In genomic region chr1:44848456-44849181, GRCh38 we compare ENCODE assay signal across 27 cellular contexts. TPM values are rescaled to one million over a fixed set of nuclear protein-coding genes. Genes with fewer than 3 reads are reported as not detected.
DNase-seq lines count a peak whose midpoint lies in the region; ATAC-seq and TF ChIP-seq lines count a peak whose summit lies in the region.
"Had no signal": no experiment of that assay in that cellular context is flagged by ENCODE, and none has a peak within 500 bp of the region (broad histone marks: within the 10 kb centered on the region; RNA-seq: fewer than 3 reads in every experiment).

No MANE protein-coding gene starts in this region.

- H3K36me3 ChIP-seq in hepatocyte (replicated peaks; ENCODE audit: insufficient read depth, low read depth): no peaks in the 10 kb centered on the region
- H3K36me3 ChIP-seq: neural progenitor cell had no signal

- no peak overlapping the region for H3K4me3 ChIP-seq in hepatocyte
- H3K4me3 ChIP-seq: A549, esophagus squamous epithelium, heart right ventricle, K562, neural progenitor cell had no signal

- no peaks in the 10 kb centered on the region for H3K9me2 ChIP-seq in hepatocyte (replicated peaks; ENCODE audit: insufficient read depth)

- CTCF ChIA-PET in activated naive CD4-positive, alpha-beta T cell treated with anti-CD3 and anti-CD28 coated beads for 36 hours (lab: Charles Lee): interaction anchor here (0.6 to 1.2 kb wide), 3 partner anchors 12 to 34 kb away, joined by 4 to 7 read pairs (median 5); no protein-coding TSS in a partner anchor

- H3K4me2 ChIP-seq in hepatocyte: no peak overlapping the region
- H3K4me2 ChIP-seq: A549, neural progenitor cell had no signal

- intact Hi-C loops in activated naive CD4-positive, alpha-beta T cell treated with anti-CD3 and anti-CD28 coated beads for 36 hours (cut with micrococcal nuclease): no loop called here

- H3K36me3 Mint-ChIP-seq in activated naive CD4-positive, alpha-beta T cell treated with anti-CD3 and anti-CD28 coated beads for 36 hours (ENCODE audit: low read depth): peaks cover 39% of the 10 kb centered on the region
- peaks cover 6 to 17% of the 10 kb centered on the region in 2 donors for H3K36me3 Mint-ChIP-seq in activated naive CD4-positive, alpha-beta T cell treated with anti-CD3 and anti-CD28 coated beads, Interleukin-2, amount 50 U/mL, for 72 hours
- H3K36me3 Mint-ChIP-seq: WTC11 had no signal

- peaks cover 14% of the 10 kb centered on the region for H3K4me1 Mint-ChIP-seq in activated naive CD4-positive, alpha-beta T cell treated with anti-CD3 and anti-CD28 coated beads for 36 hours (ENCODE audit: low read depth)
- H3K4me1 Mint-ChIP-seq: CD14-positive monocyte had no signal

- H3K9me3 ChIP-seq in hepatocyte (ENCODE audit: low read depth): no peaks in the 10 kb centered on the region
- H3K9me3 ChIP-seq: A549, esophagus squamous epithelium, heart right ventricle had no signal

- H3K4me1 ChIP-seq in hepatocyte (ENCODE audit: insufficient read depth): peaks cover 4% of the 10 kb centered on the region
- H3K4me1 ChIP-seq: A549 had no signal

- 86% methylated on average over 7 of the region's 7 CpGs for WGBS in hepatocyte (ENCODE audit: low lambda C conversion rate, missing lambda C conversion rate)

- no peak for ATAC-seq in activated naive CD4-positive, alpha-beta T cell treated with anti-CD3 and anti-CD28 coated beads, Interleukin-2, amount 50 U/mL, for 72 hours
- no peak for ATAC-seq in HG03139 (IDR thresholded peaks at IDR 0.05; ENCODE audit: unreplicated experiment)
- ATAC-seq: A549; K562; stimulated activated memory B cell treated with anti-CD40 and anti-IgM and Interleukin-4, amounts not matched to agents 10 μg/mL and 1 μg/mL and 100 μg/mL, for 72 hours; WTC11 had no signal

- peaks cover 2% of the 10 kb centered on the region for H3K9me3 Mint-ChIP-seq in activated naive CD4-positive, alpha-beta T cell treated with anti-CD3 and anti-CD28 coated beads for 36 hours
- no peaks in the 10 kb centered on the region for H3K9me3 Mint-ChIP-seq in activated naive CD4-positive, alpha-beta T cell treated with anti-CD3 and anti-CD28 coated beads, Interleukin-2, amount 50 U/mL, for 72 hours
- H3K9me3 Mint-ChIP-seq: activated CD4-positive, alpha-beta memory T cell treated with anti-CD3 and anti-CD28 coated beads for 36 hours; activated naive CD4-positive, alpha-beta T cell treated with anti-CD3 and anti-CD28 coated beads, Interleukin-2, amount 50 U/mL, for 24 hours; neural progenitor cell; stimulated activated memory B cell treated with anti-CD40 and anti-IgM and Interleukin-4, amounts not matched to agents 10 μg/mL and 1 μg/mL and 100 μg/mL, for 72 hours; T-helper 2 cell treated with Interferon-gamma antibody and Interleukin-4, amounts not matched to agents 5 μg/mL and 100 μg/mL, for 36 hours; type B pancreatic cell; WTC11 had no signal

- H3K4me3 Mint-ChIP-seq in activated naive CD4-positive, alpha-beta T cell treated with anti-CD3 and anti-CD28 coated beads for 36 hours: no peak overlapping the region
- H3K4me3 Mint-ChIP-seq: activated CD4-positive, alpha-beta memory T cell treated with anti-CD3 and anti-CD28 coated beads for 36 hours; activated naive CD4-positive, alpha-beta T cell treated with anti-CD3 and anti-CD28 coated beads, Interleukin-2, amount 50 U/mL, for 24 hours; CD14-positive monocyte; neural progenitor cell; stimulated activated memory B cell treated with anti-CD40 and anti-IgM and Interleukin-4, amounts not matched to agents 10 μg/mL and 1 μg/mL and 100 μg/mL, for 72 hours; T-helper 2 cell treated with Interferon-gamma antibody and Interleukin-4, amounts not matched to agents 5 μg/mL and 100 μg/mL, for 36 hours; type B pancreatic cell; WTC11 had no signal

- no peak overlapping the region for H2AFZ ChIP-seq in hepatocyte
- H2AFZ ChIP-seq: neural progenitor cell had no signal

- TF ChIP-seq CTCF in hepatocyte (IDR thresholded peaks at IDR 0.05; ENCODE audit: poor library complexity): no peak

- peak overlapping the region; percentile 54 for H3K27ac ChIP-seq in angular gyrus (ENCODE audit: low read depth, low read length)
- H3K27ac ChIP-seq in hepatocyte: peak overlapping the region; percentile 43
- H3K27ac ChIP-seq in substantia nigra (ENCODE audit: low read depth, low read length, poor library complexity, severe bottlenecking): peak overlapping the region; percentile 71
- H3K27ac ChIP-seq: A549, esophagus squamous epithelium, neural progenitor cell had no signal

- DNase-seq in activated naive CD4-positive, alpha-beta T cell treated with anti-CD3 and anti-CD28 coated beads for 36 hours: no peak
- DNase-seq in activated naive CD4-positive, alpha-beta T cell treated with anti-CD3 and anti-CD28 coated beads, Interleukin-2, amount 50 U/mL, for 72 hours (ENCODE audit: low spot score in 2 of 2): no peak
- no peak for DNase-seq in hepatocyte (ENCODE audit: low spot score)
- peak in 35 of 49 donors; percentile 10 to 70 (median 41) for DNase-seq in substantia nigra (lab: John Stamatoyannopoulos, UW)
- no peak for DNase-seq in stimulated activated CD8-positive, alpha-beta memory T cell treated with anti-CD3 and anti-CD28 coated beads, Interleukin-4, amount 100 ng/mL, for 48 hours
- no peak for DNase-seq in AG08395 (ENCODE audit: low spot score)
- DNase-seq: activated CD4-positive, alpha-beta memory T cell treated with anti-CD3 and anti-CD28 coated beads for 36 hours; activated T-cell treated with anti-CD3 and anti-CD28 coated beads, Interleukin-2, amount 50 U/mL, for 1 hour; DND-41; esophagus squamous epithelium; heart right ventricle; islet precursor cell; NCI-H2029 treated with DMSO at 0.1 percent for 48 hours; NCI-H524 treated with DMSO at 0.1 percent for 48 hours; SIG-M5 had no signal

- no peaks in the 10 kb centered on the region for H3K27me3 ChIP-seq in hepatocyte
- H3K27me3 ChIP-seq: esophagus squamous epithelium had no signal

- H4K20me1 ChIP-seq in hepatocyte (ENCODE audit: insufficient read depth, poor library complexity, severe bottlenecking): no peaks in the 10 kb centered on the region

- H3K79me2 ChIP-seq in hepatocyte: no peaks in the 10 kb centered on the region

- H3K27me3 Mint-ChIP-seq in activated naive CD4-positive, alpha-beta T cell treated with anti-CD3 and anti-CD28 coated beads for 36 hours (ENCODE audit: low read depth): peaks cover 3% of the 10 kb centered on the region
- H3K27me3 Mint-ChIP-seq: activated CD4-positive, alpha-beta memory T cell treated with anti-CD3 and anti-CD28 coated beads for 36 hours; activated naive CD4-positive, alpha-beta T cell treated with anti-CD3 and anti-CD28 coated beads, Interleukin-2, amount 50 U/mL, for 24 hours; stimulated activated memory B cell treated with anti-CD40 and anti-IgM and Interleukin-4, amounts not matched to agents 10 μg/mL and 1 μg/mL and 100 μg/mL, for 72 hours; type B pancreatic cell had no signal

- H3K27ac Mint-ChIP-seq in activated naive CD4-positive, alpha-beta T cell treated with anti-CD3 and anti-CD28 coated beads for 36 hours: peak overlapping the region; percentile 13
- H3K27ac Mint-ChIP-seq in activated naive CD4-positive, alpha-beta T cell treated with anti-CD3 and anti-CD28 coated beads, Interleukin-2, amount 50 U/mL, for 72 hours: peak overlapping the region in 1 of 2 donors; percentile 11
- H3K27ac Mint-ChIP-seq: activated CD4-positive, alpha-beta memory T cell treated with anti-CD3 and anti-CD28 coated beads for 36 hours; stimulated activated memory B cell treated with anti-CD40 and anti-IgM and Interleukin-4, amounts not matched to agents 10 μg/mL and 1 μg/mL and 100 μg/mL, for 72 hours; T-helper 2 cell treated with Interferon-gamma antibody and Interleukin-4, amounts not matched to agents 5 μg/mL and 100 μg/mL, for 36 hours; type B pancreatic cell; WTC11 had no signal

RNA-seq across cellular contexts. Expression of gene PTCH2, which starts 5.6 kb away (rescaled TPM):
- total RNA-seq in activated naive CD4-positive, alpha-beta T cell treated with anti-CD3 and anti-CD28 coated beads for 36 hours: 1 to 10 TPM in 1 of 2 experiments, under 1 TPM in 1; 0.94 to 1.0 TPM
- total RNA-seq in activated naive CD4-positive, alpha-beta T cell treated with anti-CD3 and anti-CD28 coated beads, Interleukin-2, amount 50 U/mL, for 72 hours: 1 to 10 TPM in 1 of 2 donors, under 1 TPM in 1; 0.99 to 1.5 TPM
- total RNA-seq in hepatocyte: 0.43 and 0.56 TPM in 2 replicates
- polyA plus RNA-seq in hepatocyte: 1.3 and 2.5 TPM in 2 replicates

RNA-seq across cellular contexts. Expression of gene BTBD19, which starts 40.3 kb away (rescaled TPM):
- 1 to 10 TPM; 5.9 to 6.7 TPM for total RNA-seq in activated naive CD4-positive, alpha-beta T cell treated with anti-CD3 and anti-CD28 coated beads for 36 hours
- 10 to 100 TPM in 1 of 2 donors, 1 to 10 TPM in 1; 9.7 to 16.7 TPM for total RNA-seq in activated naive CD4-positive, alpha-beta T cell treated with anti-CD3 and anti-CD28 coated beads, Interleukin-2, amount 50 U/mL, for 72 hours
- total RNA-seq in hepatocyte: 4.8 and 5.5 TPM in 2 replicates
- 16.8 and 20.6 TPM in 2 replicates for polyA plus RNA-seq in hepatocyte

RNA-seq across cellular contexts. Expression of gene DYNLT4, which starts 41.5 kb away (rescaled TPM):
- under 1 TPM; 0.62 to 0.67 TPM for total RNA-seq in activated naive CD4-positive, alpha-beta T cell treated with anti-CD3 and anti-CD28 coated beads for 36 hours
- total RNA-seq in activated naive CD4-positive, alpha-beta T cell treated with anti-CD3 and anti-CD28 coated beads, Interleukin-2, amount 50 U/mL, for 72 hours: under 1 TPM; 0.32 to 0.80 TPM
- 0.30 and 1.6 TPM in 2 replicates for total RNA-seq in hepatocyte
- polyA plus RNA-seq in hepatocyte: 2.2 and 3.0 TPM in 2 replicates
- total RNA-seq: esophagus squamous epithelium, H1 had no signal
- polyA plus RNA-seq: K562 had no signal

RNA-seq across cellular contexts. Expression of gene PLK3, which starts 48.4 kb away (rescaled TPM):
- 10 to 100 TPM; 44.2 to 46.7 TPM for total RNA-seq in activated naive CD4-positive, alpha-beta T cell treated with anti-CD3 and anti-CD28 coated beads for 36 hours
- 10 to 100 TPM; 39.6 to 80.8 TPM for total RNA-seq in activated naive CD4-positive, alpha-beta T cell treated with anti-CD3 and anti-CD28 coated beads, Interleukin-2, amount 50 U/mL, for 72 hours
- 8.9 and 18.2 TPM in 2 replicates for total RNA-seq in hepatocyte
- polyA plus RNA-seq in hepatocyte: 38.7 and 40.1 TPM in 2 replicates

Comparison
In these comparisons a context has a peak if more than half of its experiments do, and no peak if none do; other contexts are left out.
1. DNase-seq: peak in substantia nigra (35 of 49); none in activated naive CD4-positive, alpha-beta T cell treated with anti-CD3 and anti-CD28 coated beads for 36 hours (single experiment), activated naive CD4-positive, alpha-beta T cell treated with anti-CD3 and anti-CD28 coated beads, Interleukin-2, amount 50 U/mL, for 72 hours (0 of 2), hepatocyte (single experiment), stimulated activated CD8-positive, alpha-beta memory T cell treated with anti-CD3 and anti-CD28 coated beads, Interleukin-4, amount 100 ng/mL, for 48 hours (single experiment) and AG08395 (single experiment).
2. Peak in every context shown above with its lines, with median percentiles within 50 percentile points of each other: H3K27ac ChIP-seq.